ENCODE assay signal across 37 cellular contexts in genomic region chr9:112462855-112463254, GRCh38.
"Had no signal": no experiment of that assay in that cellular context is flagged by ENCODE, and none has a peak within 500 bp of the region (broad histone marks: within the 10 kb centered on the region; RNA-seq: fewer than 3 reads in every experiment).

No MANE protein-coding gene starts in this region.

- H3K4me3 Mint-ChIP-seq: activated CD4-positive, alpha-beta T cell treated with anti-CD3 and anti-CD28 coated beads for 36 hours; activated CD4-positive, alpha-beta T cell treated with anti-CD3 and anti-CD28 coated beads, Interleukin-2, amount 10 ng/mL, durations not matched to agents 7 days and 5 days; activated CD8-positive, alpha-beta memory T cell treated with anti-CD3 and anti-CD28 coated beads, Interleukin-2, amount 10 ng/mL, durations not matched to agents 7 days and 5 days; activated CD8-positive, alpha-beta T cell treated with anti-CD3 and anti-CD28 coated beads for 36 hours; activated naive CD4-positive, alpha-beta T cell treated with anti-CD3 and anti-CD28 coated beads, Interleukin-2, amount 10 ng/mL, durations not matched to agents 7 days and 5 days; activated naive CD4-positive, alpha-beta T cell treated with anti-CD3 and anti-CD28 coated beads, Interleukin-2, amount 50 U/mL, for 24 hours; activated naive CD8-positive, alpha-beta T cell; activated naive CD8-positive, alpha-beta T cell treated with anti-CD3 and anti-CD28 coated beads, Interleukin-2, amount 10 ng/mL, durations not matched to agents 7 days and 5 days; activated naive CD8-positive, alpha-beta T cell treated with anti-CD3 and anti-CD28 coated beads, Interleukin-2, amount 50 U/mL, for 24 hours; activated T-cell treated with anti-CD3 and anti-CD28 coated beads, Interleukin-2, amount 50 U/mL, for 24 hours; brain; central memory CD8-positive, alpha-beta T cell; T-helper 1 cell treated with Interleukin-12 subunit alpha and Interleukin-12 subunit beta and Interleukin-4 antibody, amounts not matched to agents 30 μg/mL and 1 μg/mL, for 36 hours; T-helper 2 cell treated with Interferon-gamma antibody and Interleukin-4, amounts not matched to agents 5 μg/mL and 100 μg/mL, for 36 hours had no signal

- FAIRE-seq: bronchial epithelial cell, TTC549 had no signal

- H3K4me1 Mint-ChIP-seq: activated CD4-positive, alpha-beta T cell treated with anti-CD3 and anti-CD28 coated beads, Interleukin-2, amount 10 ng/mL, durations not matched to agents 7 days and 5 days; activated CD8-positive, alpha-beta memory T cell treated with anti-CD3 and anti-CD28 coated beads, Interleukin-2, amount 10 ng/mL, durations not matched to agents 7 days and 5 days; activated naive CD4-positive, alpha-beta T cell treated with anti-CD3 and anti-CD28 coated beads, Interleukin-2, amount 10 ng/mL, durations not matched to agents 7 days and 5 days; activated naive CD4-positive, alpha-beta T cell treated with anti-CD3 and anti-CD28 coated beads, Interleukin-2, amount 50 U/mL, for 24 hours; brain had no signal

- H3K4me1 ChIP-seq: ascending aorta, colonic mucosa had no signal

- H3K9me3 Mint-ChIP-seq: central memory CD8-positive, alpha-beta T cell had no signal

- H3K36me3 ChIP-seq: colonic mucosa had no signal

- H3K27me3 Mint-ChIP-seq: activated CD4-positive, alpha-beta T cell treated with anti-CD3 and anti-CD28 coated beads for 36 hours; activated CD4-positive, alpha-beta T cell treated with anti-CD3 and anti-CD28 coated beads, Interleukin-2, amount 10 ng/mL, durations not matched to agents 7 days and 5 days; activated CD8-positive, alpha-beta memory T cell treated with anti-CD3 and anti-CD28 coated beads, Interleukin-2, amount 10 ng/mL, durations not matched to agents 7 days and 5 days; activated CD8-positive, alpha-beta T cell treated with anti-CD3 and anti-CD28 coated beads for 36 hours; activated naive CD4-positive, alpha-beta T cell treated with anti-CD3 and anti-CD28 coated beads, Interleukin-2, amount 10 ng/mL, durations not matched to agents 7 days and 5 days; activated naive CD4-positive, alpha-beta T cell treated with anti-CD3 and anti-CD28 coated beads, Interleukin-2, amount 50 U/mL, for 24 hours; activated naive CD8-positive, alpha-beta T cell; activated naive CD8-positive, alpha-beta T cell treated with anti-CD3 and anti-CD28 coated beads, Interleukin-2, amount 10 ng/mL, durations not matched to agents 7 days and 5 days; activated naive CD8-positive, alpha-beta T cell treated with anti-CD3 and anti-CD28 coated beads, Interleukin-2, amount 50 U/mL, for 24 hours; activated T-cell treated with anti-CD3 and anti-CD28 coated beads, Interleukin-2, amount 50 U/mL, for 24 hours; brain; central memory CD8-positive, alpha-beta T cell had no signal

- H3K27me3 ChIP-seq: ascending aorta, cardiac muscle cell, colonic mucosa had no signal

- H3K9me3 ChIP-seq: colonic mucosa had no signal

- DNase-seq: activated CD4-positive, alpha-beta T cell treated with anti-CD3 and anti-CD28 coated beads for 1 hour; activated CD4-positive, alpha-beta T cell treated with anti-CD3 and anti-CD28 coated beads for 36 hours; activated CD4-positive, alpha-beta T cell treated with anti-CD3 and anti-CD28 coated beads for 48 hours; activated CD4-positive, alpha-beta T cell treated with anti-CD3 and anti-CD28 coated beads, Interleukin-2, amount 10 ng/mL, durations not matched to agents 7 days and 5 days; activated CD4-positive, alpha-beta T cell treated with anti-CD3 and anti-CD28 coated beads, Interleukin-2, amount 50 U/mL, for 48 hours; activated CD4-positive, CD25-positive, alpha-beta regulatory T cell; activated CD8-positive, alpha-beta memory T cell treated with anti-CD3 and anti-CD28 coated beads, Interleukin-2, amount 10 ng/mL, durations not matched to agents 7 days and 5 days; activated CD8-positive, alpha-beta memory T cell treated with anti-CD3 and anti-CD28 coated beads, Interleukin-2, amount 50 U/mL, for 48 hours; activated CD8-positive, alpha-beta T cell treated with anti-CD3 and anti-CD28 coated beads for 36 hours; activated effector memory CD4-positive, alpha-beta T cell treated with Interleukin-2 at 50 U/mL for 16 hours; activated gamma-delta T cell; activated naive CD4-positive, alpha-beta T cell treated with anti-CD3 and anti-CD28 coated beads, Interleukin-2, amount 10 ng/mL, durations not matched to agents 7 days and 5 days; activated naive CD4-positive, alpha-beta T cell treated with Interleukin-2 at 50 U/mL for 16 hours; activated naive CD8-positive, alpha-beta T cell treated with anti-CD3 and anti-CD28 coated beads, Interleukin-2, amount 10 ng/mL, durations not matched to agents 7 days and 5 days; activated naive CD8-positive, alpha-beta T cell treated with anti-CD3 and anti-CD28 coated beads, Interleukin-2, amount 50 U/mL, for 24 hours; activated T-cell treated with anti-CD3 and anti-CD28 coated beads, Interleukin-2, amount 50 U/mL, for 24 hours; activated T-cell treated with anti-CD3 and anti-CD28 coated beads, Interleukin-2, amount 50 U/mL, for 48 hours; amygdala; anterior cingulate cortex; caudate nucleus; cerebellar nuclear complex; colonic mucosa; T-helper 2 cell; T-helper 9 cell had no signal

- H3K27ac ChIP-seq: ascending aorta, cardiac muscle cell, colonic mucosa, VCaP had no signal

- H3K4me3 ChIP-seq: ascending aorta, cardiac muscle cell, colonic mucosa had no signal

- H3K27ac Mint-ChIP-seq: activated CD4-positive, alpha-beta T cell treated with anti-CD3 and anti-CD28 coated beads for 36 hours; activated CD4-positive, alpha-beta T cell treated with anti-CD3 and anti-CD28 coated beads, Interleukin-2, amount 10 ng/mL, durations not matched to agents 7 days and 5 days; activated CD8-positive, alpha-beta memory T cell treated with anti-CD3 and anti-CD28 coated beads, Interleukin-2, amount 10 ng/mL, durations not matched to agents 7 days and 5 days; activated CD8-positive, alpha-beta T cell treated with anti-CD3 and anti-CD28 coated beads for 36 hours; activated naive CD4-positive, alpha-beta T cell treated with anti-CD3 and anti-CD28 coated beads, Interleukin-2, amount 10 ng/mL, durations not matched to agents 7 days and 5 days; activated naive CD4-positive, alpha-beta T cell treated with anti-CD3 and anti-CD28 coated beads, Interleukin-2, amount 50 U/mL, for 24 hours; activated naive CD8-positive, alpha-beta T cell; activated naive CD8-positive, alpha-beta T cell treated with anti-CD3 and anti-CD28 coated beads, Interleukin-2, amount 10 ng/mL, durations not matched to agents 7 days and 5 days; activated naive CD8-positive, alpha-beta T cell treated with anti-CD3 and anti-CD28 coated beads, Interleukin-2, amount 50 U/mL, for 24 hours; activated T-cell treated with anti-CD3 and anti-CD28 coated beads, Interleukin-2, amount 50 U/mL, for 24 hours; activated T-helper 2 cell treated with anti-CD3 and anti-CD28 coated beads, Interferon-gamma antibody, Interleukin-2, Interleukin-4, amounts not matched to agents 10 μg/mL and 5 μg/mL and 100 μg/mL, durations not matched to agents 14 hours and 24 hours and 36 hours; brain; T-helper 1 cell treated with Interleukin-12 subunit alpha and Interleukin-12 subunit beta and Interleukin-4 antibody, amounts not matched to agents 30 μg/mL and 1 μg/mL, for 36 hours; T-helper 2 cell treated with Interferon-gamma antibody and Interleukin-4, amounts not matched to agents 5 μg/mL and 100 μg/mL, for 36 hours had no signal

- ATAC-seq: activated CD4-positive, alpha-beta T cell treated with anti-CD3 and anti-CD28 coated beads for 36 hours; activated CD4-positive, CD25-positive, alpha-beta regulatory T cell treated with anti-CD3 and anti-CD28 coated beads, Interleukin-2, amount 50 U/mL, for 24 hours; activated CD8-positive, alpha-beta memory T cell treated with anti-CD3 and anti-CD28 coated beads, Interleukin-2, amount 10 ng/mL, durations not matched to agents 7 days and 5 days; activated CD8-positive, alpha-beta T cell treated with anti-CD3 and anti-CD28 coated beads for 36 hours; activated naive CD8-positive, alpha-beta T cell treated with anti-CD3 and anti-CD28 coated beads, Interleukin-2, amount 50 U/mL, for 24 hours had no signal
